ENCODE assay signal across 22 cellular contexts in the genomic region with DNA sequence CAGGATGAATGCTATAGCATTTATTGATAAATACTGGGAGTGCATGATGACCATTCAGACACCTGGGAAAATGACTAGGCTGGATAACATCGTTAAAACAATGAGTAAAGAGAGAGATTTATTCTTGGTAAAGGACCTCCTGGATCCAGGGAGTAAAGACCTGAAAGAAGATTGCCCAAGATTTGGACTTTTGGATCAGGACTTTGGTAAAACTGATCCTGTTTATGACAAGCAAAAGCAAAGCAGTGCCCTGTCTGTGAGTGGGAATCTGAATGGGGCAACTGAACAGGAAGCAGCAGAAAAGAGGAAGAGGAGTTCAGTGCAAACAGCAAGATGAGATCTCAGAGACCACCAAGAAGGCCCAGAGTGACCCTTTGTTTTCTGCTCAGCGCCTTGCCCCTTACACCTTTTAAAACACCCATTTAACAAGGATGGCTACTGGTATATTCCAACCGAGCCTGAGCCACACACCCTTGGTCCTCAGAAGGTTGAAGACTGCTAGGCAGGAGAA.
DNase-seq lines count a peak whose midpoint lies in the region; ATAC-seq and TF ChIP-seq lines count a peak whose summit lies in the region.
"Had no signal": no experiment of that assay in that cellular context is flagged by ENCODE, and none has a peak within 500 bp of the region (broad histone marks: within the 10 kb centered on the region; RNA-seq: fewer than 3 reads in every experiment).

No MANE protein-coding gene starts in this region.

- H3K27me3 Mint-ChIP-seq in memory B cell (no peaks in the 10 kb centered on the region), WTC11 (ENCODE audit: low read depth) (peaks cover 100% of the 10 kb centered on the region)
- H3K27me3 Mint-ChIP-seq: IgD-negative memory B cell had no signal

- no peak overlapping the region for H3K4me3 ChIP-seq in BLaER1 treated with 17β-estradiol and CSF1 and Interleukin-3, amounts not matched to agents 10 nM and 100 nM
- H3K4me3 ChIP-seq in Karpas-422 (ENCODE audit: low read length) = no peak overlapping the region
- H3K4me3 ChIP-seq: GM23248, HAP-1, SK-N-MC had no signal

- CTCF ChIA-PET in WTC11 (lab: Charles Lee) = interaction anchor here (0.6 to 0.8 kb wide), 2 partner anchors 9 to 212 kb away, joined by 3 read pairs; no protein-coding TSS in a partner anchor

- H3K27me3 ChIP-seq in BLaER1 treated with 17β-estradiol and CSF1 and Interleukin-3, amounts not matched to agents 10 nM and 100 nM = no peaks in the 10 kb centered on the region
- no peaks in the 10 kb centered on the region for H3K27me3 ChIP-seq in Karpas-422 (ENCODE audit: low read length)

- peaks cover 49 to 72% (median 65%) of the 10 kb centered on the region in 10 experiments for H3K4me1 ChIP-seq in BLaER1 treated with 17β-estradiol and CSF1 and Interleukin-3, amounts not matched to agents 10 nM and 100 nM
- H3K4me1 ChIP-seq in Karpas-422 (ENCODE audit: low read length) = peaks cover 57% of the 10 kb centered on the region
- H3K4me1 ChIP-seq: HAP-1 had no signal

- H3K9me3 ChIP-seq in BLaER1 treated with 17β-estradiol and CSF1 and Interleukin-3, amounts not matched to agents 10 nM and 100 nM (replicated peaks in 1 of 11) = no peaks in the 10 kb centered on the region
- H3K9me3 ChIP-seq in Karpas-422 (ENCODE audit: low read length) = no peaks in the 10 kb centered on the region
- H3K9me3 ChIP-seq: HAP-1 had no signal

- H3K36me3 ChIP-seq in BLaER1 treated with 17β-estradiol and CSF1 and Interleukin-3, amounts not matched to agents 10 nM and 100 nM = no peaks in the 10 kb centered on the region
- H3K36me3 ChIP-seq in Karpas-422 (ENCODE audit: insufficient read depth, low read length) = no peaks in the 10 kb centered on the region
- H3K36me3 ChIP-seq: HAP-1 had no signal

- H3K27ac Mint-ChIP-seq in memory B cell (peak overlapping the region; percentile 49), WTC11 (no peak overlapping the region)
- H3K27ac Mint-ChIP-seq: CD14-positive monocyte had no signal

- POLR2A ChIA-PET in WTC11 (lab: Charles Lee) = no interaction called here

- H2AFZ ChIP-seq in Karpas-422 (ENCODE audit: low read length) = 0 out of 2 replicates have a peak overlapping the region, but pooled peaks have one; percentile 1
- H2AFZ ChIP-seq: GM23248 had no signal

- no peak for TF ChIP-seq CTCF in WTC11 (IDR thresholded peaks at IDR 0.05)

- DNase-seq in Karpas-422 (no peak), OCI-M1 (lab: John Stamatoyannopoulos, UW) (peak; percentile 28), memory B cell (ENCODE audit: low spot score in 2 of 2) (no peak), WTC11 (ENCODE audit: low spot score) (no peak), left lobe of liver (ENCODE audit: low spot score) (no peak)
- DNase-seq in activated naive CD4-positive, alpha-beta T cell treated with anti-CD3 and anti-CD28 coated beads, Interleukin-2, amount 50 U/mL, for 16 hours = no peak
- DNase-seq: COR-L47, DMS 273 treated with DMSO at 0.1 percent for 48 hours, DND-41, GM23248, NCI-H1417 treated with DMSO at 0.1 percent for 48 hours, NCI-H1930, NCI-H345, NCI-H524 treated with DMSO at 0.1 percent for 48 hours, SHP77, T-helper 1 cell had no signal

- peak overlapping the region in 1 of 11 experiments; percentile 55; a peak in 2 of 22 replicates for H3K27ac ChIP-seq in BLaER1 treated with 17β-estradiol and CSF1 and Interleukin-3, amounts not matched to agents 10 nM and 100 nM
- no peak overlapping the region for H3K27ac ChIP-seq in Karpas-422 (ENCODE audit: low read length)
- H3K27ac ChIP-seq: GM23248, HL-60, SK-N-MC had no signal

- H3K36me3 Mint-ChIP-seq in memory B cell (peaks cover 1% of the 10 kb centered on the region), WTC11 (no peaks in the 10 kb centered on the region)
- H3K36me3 Mint-ChIP-seq: CD14-positive monocyte had no signal

- H3K79me2 ChIP-seq in Karpas-422 (ENCODE audit: low read length) = no peaks in the 10 kb centered on the region

- H3K9me3 Mint-ChIP-seq in memory B cell (peaks cover 1% of the 10 kb centered on the region), WTC11 (no peaks in the 10 kb centered on the region)
- H3K9me3 Mint-ChIP-seq: CD14-positive monocyte, IgD-negative memory B cell had no signal

- ATAC-seq in memory B cell (ENCODE audit: low read depth) (no peak), WTC11 (no peak), left lobe of liver (no peak)

- 0 out of 22 replicates have a peak, but pooled peaks cover 0 to 4% (median 0%) of the 10 kb centered on the region in 11 experiments for H4K20me1 ChIP-seq in BLaER1 treated with 17β-estradiol and CSF1 and Interleukin-3, amounts not matched to agents 10 nM and 100 nM
- no peaks in the 10 kb centered on the region for H4K20me1 ChIP-seq in Karpas-422 (ENCODE audit: insufficient read depth, low read depth, low read length)

- no peaks in the 10 kb centered on the region for H3K9me2 ChIP-seq in Karpas-422 (replicated peaks; ENCODE audit: insufficient read depth, low read length)

- peaks cover 59% of the 10 kb centered on the region for H3K4me1 Mint-ChIP-seq in memory B cell
- no peaks in the 10 kb centered on the region for H3K4me1 Mint-ChIP-seq in WTC11

- H3K4me3 Mint-ChIP-seq in memory B cell (no peak overlapping the region), WTC11 (no peak overlapping the region)
- H3K4me3 Mint-ChIP-seq: CD14-positive monocyte had no signal

- H3K9ac ChIP-seq in BLaER1 treated with 17β-estradiol and CSF1 and Interleukin-3, amounts not matched to agents 10 nM and 100 nM = no peak overlapping the region
- H3K9ac ChIP-seq in Karpas-422 (ENCODE audit: low read length) = no peak overlapping the region
- H3K9ac ChIP-seq: GM23248 had no signal

- H3K4me2 ChIP-seq in BLaER1 treated with 17β-estradiol and CSF1 and Interleukin-3, amounts not matched to agents 10 nM and 100 nM = peak overlapping the region; percentile 20 to 94 (median 59)
- no peak overlapping the region for H3K4me2 ChIP-seq in Karpas-422 (ENCODE audit: low read depth, low read length, poor library complexity, severe bottlenecking)

TF ChIP-seq in WTC11, 78 proteins besides CTCF, POLR2A, EP300 and RAD21 (continues in another document):
- TF ChIP-seq, protein P1, sequence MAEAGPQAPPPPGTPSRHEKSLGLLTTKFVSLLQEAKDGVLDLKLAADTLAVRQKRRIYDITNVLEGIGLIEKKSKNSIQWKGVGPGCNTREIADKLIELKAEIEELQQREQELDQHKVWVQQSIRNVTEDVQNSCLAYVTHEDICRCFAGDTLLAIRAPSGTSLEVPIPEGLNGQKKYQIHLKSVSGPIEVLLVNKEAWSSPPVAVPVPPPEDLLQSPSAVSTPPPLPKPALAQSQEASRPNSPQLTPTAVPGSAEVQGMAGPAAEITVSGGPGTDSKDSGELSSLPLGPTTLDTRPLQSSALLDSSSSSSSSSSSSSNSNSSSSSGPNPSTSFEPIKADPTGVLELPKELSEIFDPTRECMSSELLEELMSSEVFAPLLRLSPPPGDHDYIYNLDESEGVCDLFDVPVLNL (CRISPR knock-in tag; IDR thresholded peaks at IDR 0.05; ENCODE audit: borderline replicate concordance, low read depth) = no peak
- no peak for TF ChIP-seq GRHL2 (CRISPR knock-in tag; IDR thresholded peaks at IDR 0.05; ENCODE audit: insufficient replicate concordance, severe bottlenecking)
- TF ChIP-seq ZNF416 (CRISPR knock-in tag; IDR thresholded peaks at IDR 0.05) = no peak
- no peak for TF ChIP-seq CREM (CRISPR knock-in tag; IDR thresholded peaks at IDR 0.05)
- TF ChIP-seq TP53 (CRISPR knock-in tag; IDR thresholded peaks at IDR 0.05) = no peak
- no peak for TF ChIP-seq RORB (CRISPR knock-in tag; IDR thresholded peaks at IDR 0.05)
- TF ChIP-seq EMX1 (CRISPR knock-in tag; IDR thresholded peaks at IDR 0.05) = no peak
- TF ChIP-seq, protein P2, sequence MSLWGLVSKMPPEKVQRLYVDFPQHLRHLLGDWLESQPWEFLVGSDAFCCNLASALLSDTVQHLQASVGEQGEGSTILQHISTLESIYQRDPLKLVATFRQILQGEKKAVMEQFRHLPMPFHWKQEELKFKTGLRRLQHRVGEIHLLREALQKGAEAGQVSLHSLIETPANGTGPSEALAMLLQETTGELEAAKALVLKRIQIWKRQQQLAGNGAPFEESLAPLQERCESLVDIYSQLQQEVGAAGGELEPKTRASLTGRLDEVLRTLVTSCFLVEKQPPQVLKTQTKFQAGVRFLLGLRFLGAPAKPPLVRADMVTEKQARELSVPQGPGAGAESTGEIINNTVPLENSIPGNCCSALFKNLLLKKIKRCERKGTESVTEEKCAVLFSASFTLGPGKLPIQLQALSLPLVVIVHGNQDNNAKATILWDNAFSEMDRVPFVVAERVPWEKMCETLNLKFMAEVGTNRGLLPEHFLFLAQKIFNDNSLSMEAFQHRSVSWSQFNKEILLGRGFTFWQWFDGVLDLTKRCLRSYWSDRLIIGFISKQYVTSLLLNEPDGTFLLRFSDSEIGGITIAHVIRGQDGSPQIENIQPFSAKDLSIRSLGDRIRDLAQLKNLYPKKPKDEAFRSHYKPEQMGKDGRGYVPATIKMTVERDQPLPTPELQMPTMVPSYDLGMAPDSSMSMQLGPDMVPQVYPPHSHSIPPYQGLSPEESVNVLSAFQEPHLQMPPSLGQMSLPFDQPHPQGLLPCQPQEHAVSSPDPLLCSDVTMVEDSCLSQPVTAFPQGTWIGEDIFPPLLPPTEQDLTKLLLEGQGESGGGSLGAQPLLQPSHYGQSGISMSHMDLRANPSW (CRISPR knock-in tag; conservative IDR thresholded peaks at IDR 0.05; ENCODE audit: low read depth) = no peak
- TF ChIP-seq, protein P3, sequence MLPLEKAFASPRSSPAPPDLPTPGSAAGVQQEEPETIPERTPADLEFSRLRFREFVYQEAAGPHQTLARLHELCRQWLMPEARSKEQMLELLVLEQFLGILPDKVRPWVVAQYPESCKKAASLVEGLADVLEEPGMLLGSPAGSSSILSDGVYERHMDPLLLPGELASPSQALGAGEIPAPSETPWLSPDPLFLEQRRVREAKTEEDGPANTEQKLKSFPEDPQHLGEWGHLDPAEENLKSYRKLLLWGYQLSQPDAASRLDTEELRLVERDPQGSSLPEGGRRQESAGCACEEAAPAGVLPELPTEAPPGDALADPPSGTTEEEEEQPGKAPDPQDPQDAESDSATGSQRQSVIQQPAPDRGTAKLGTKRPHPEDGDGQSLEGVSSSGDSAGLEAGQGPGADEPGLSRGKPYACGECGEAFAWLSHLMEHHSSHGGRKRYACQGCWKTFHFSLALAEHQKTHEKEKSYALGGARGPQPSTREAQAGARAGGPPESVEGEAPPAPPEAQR (CRISPR knock-in tag; IDR thresholded peaks at IDR 0.05) = no peak
